8 cellular contexts compared by ENCODE assay signal in the genomic region with DNA sequence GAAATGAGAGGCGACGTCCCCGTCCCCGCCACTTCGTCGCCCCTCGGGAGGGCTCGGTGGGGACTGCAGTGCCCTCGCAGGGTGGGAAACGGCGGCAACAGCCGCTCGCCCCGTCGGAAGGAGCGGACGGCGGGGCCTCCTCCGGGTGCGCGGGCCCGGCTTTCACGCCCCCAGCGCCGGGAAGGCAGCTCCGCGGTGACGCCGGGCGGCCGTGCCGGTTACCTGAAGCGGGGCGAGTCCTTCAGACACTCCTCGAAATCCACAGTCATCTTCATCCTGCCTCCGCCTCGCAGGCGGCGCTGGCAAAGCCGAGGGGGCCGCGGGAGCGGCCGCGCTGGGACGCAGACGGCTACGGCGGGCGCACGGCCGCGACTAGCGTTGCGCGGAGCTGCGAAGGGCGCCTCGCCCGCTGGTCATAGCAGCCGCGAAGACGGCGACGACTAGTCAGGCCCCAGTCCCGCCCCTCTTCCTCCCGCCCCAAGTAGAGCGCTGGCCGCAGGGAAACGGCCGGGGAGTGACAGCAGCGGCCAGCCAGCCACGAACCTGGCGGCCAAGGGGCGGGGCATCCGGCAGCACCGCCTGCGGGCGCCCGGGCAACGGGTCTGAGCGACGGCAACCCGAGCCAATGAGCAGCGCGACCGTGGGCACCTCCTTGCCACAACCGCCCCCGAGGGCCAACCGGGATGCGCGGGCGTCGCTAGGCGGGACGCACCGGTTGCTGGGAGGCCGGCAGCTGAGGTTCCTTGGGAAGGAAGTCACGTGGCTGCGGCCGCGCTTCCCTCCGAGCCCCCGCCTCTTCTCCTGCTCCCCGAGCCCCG. TPM values are rescaled to one million over a fixed set of nuclear protein-coding genes. Genes with fewer than 3 reads are reported as not detected.
A peak's percentile ranks its signal among the peaks of the same experiment; 100 is the strongest.
DNase-seq lines count a peak whose midpoint lies in the region; ATAC-seq and TF ChIP-seq lines count a peak whose summit lies in the region.

A gene with protein sequence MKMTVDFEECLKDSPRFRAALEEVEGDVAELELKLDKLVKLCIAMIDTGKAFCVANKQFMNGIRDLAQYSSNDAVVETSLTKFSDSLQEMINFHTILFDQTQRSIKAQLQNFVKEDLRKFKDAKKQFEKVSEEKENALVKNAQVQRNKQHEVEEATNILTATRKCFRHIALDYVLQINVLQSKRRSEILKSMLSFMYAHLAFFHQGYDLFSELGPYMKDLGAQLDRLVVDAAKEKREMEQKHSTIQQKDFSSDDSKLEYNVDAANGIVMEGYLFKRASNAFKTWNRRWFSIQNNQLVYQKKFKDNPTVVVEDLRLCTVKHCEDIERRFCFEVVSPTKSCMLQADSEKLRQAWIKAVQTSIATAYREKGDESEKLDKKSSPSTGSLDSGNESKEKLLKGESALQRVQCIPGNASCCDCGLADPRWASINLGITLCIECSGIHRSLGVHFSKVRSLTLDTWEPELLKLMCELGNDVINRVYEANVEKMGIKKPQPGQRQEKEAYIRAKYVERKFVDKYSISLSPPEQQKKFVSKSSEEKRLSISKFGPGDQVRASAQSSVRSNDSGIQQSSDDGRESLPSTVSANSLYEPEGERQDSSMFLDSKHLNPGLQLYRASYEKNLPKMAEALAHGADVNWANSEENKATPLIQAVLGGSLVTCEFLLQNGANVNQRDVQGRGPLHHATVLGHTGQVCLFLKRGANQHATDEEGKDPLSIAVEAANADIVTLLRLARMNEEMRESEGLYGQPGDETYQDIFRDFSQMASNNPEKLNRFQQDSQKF (minus strand): TSS at position 448 of the 818 bp plus-strand sequence. CDS start 173 bp downstream, at position 275.

- H3K9ac ChIP-seq in liver (ENCODE audit: low read depth in 1 of 2, low read length in 2 of 2): peak within 1 kb of the TSS; percentile 68 to 84

- no peaks in the 10 kb centered on the region for H3K27me3 Mint-ChIP-seq in CD14-positive monocyte (ENCODE audit: low read depth in 3 of 3)

- H3K4me1 Mint-ChIP-seq in CD14-positive monocyte: peaks cover 62% of the 10 kb centered on the region

- H3K4me3 Mint-ChIP-seq in CD14-positive monocyte: peak within 1 kb of the TSS; percentile 90 to 96

- TF ChIP-seq RAD21 in liver (IDR thresholded peaks at IDR 0.05): no peak

- peaks cover 0 to 14% (median 9%) of the 10 kb centered on the region in 4 donors for H3K4me1 ChIP-seq in liver (ENCODE audit: control insufficient read depth in 4 of 4, insufficient read depth in 4 of 4, low read length in 3 of 4)

- DNase-seq in CD14-positive monocyte (ENCODE audit: low spot score) (peak; percentile 100), NCI-H82 (lab: John Stamatoyannopoulos, UW) (peak; percentile 100), dermis microvascular lymphatic vessel endothelial cell (ENCODE audit: low read depth in 2 of 2) (peak; percentile 94 to 100)
- DNase-seq in activated CD4-positive, alpha-beta T cell treated with anti-CD3 and anti-CD28 coated beads, Interleukin-2, amount 50 U/mL, for 48 hours: peak; percentile 99
- DNase-seq in stimulated activated CD4-positive, alpha-beta T cell treated with anti-CD3 and anti-CD28 coated beads, Interleukin-4, amount 100 ng/mL, for 24 hours: peak; percentile 99

- under 1% methylated on average over 106 of the region's 106 CpGs for WGBS in liver

- intact Hi-C loops in CD14-positive monocyte (cut with micrococcal nuclease): loop anchor here (5.0 kb wide), 2 partner anchors 100 to 180 kb away; a partner anchor contains a TSS

- no peaks in the 10 kb centered on the region for H3K36me3 Mint-ChIP-seq in CD14-positive monocyte

- H3K27ac ChIP-seq in liver (ENCODE audit: low read depth in 1 of 2, low read length in 2 of 2): peak within 1 kb of the TSS; percentile 89 to 91

- ATAC-seq in GM19397 (IDR thresholded peaks at IDR 0.05; ENCODE audit: unreplicated experiment) (peak; percentile 91), HG03571 (IDR thresholded peaks at IDR 0.05; ENCODE audit: unreplicated experiment) (peak; percentile 91)

- no peaks in the 10 kb centered on the region for H3K36me3 ChIP-seq in liver (ENCODE audit: control insufficient read depth in 4 of 4, insufficient read depth in 3 of 4, low read depth in 1 of 4, low read length in 3 of 4)

- no peaks in the 10 kb centered on the region for H3K9me3 Mint-ChIP-seq in CD14-positive monocyte

- no peaks in the 10 kb centered on the region for H3K27me3 ChIP-seq in liver (ENCODE audit: control insufficient read depth in 4 of 4, insufficient read depth in 4 of 4, low read length in 3 of 4)

- no peaks in the 10 kb centered on the region for H3K9me3 ChIP-seq in liver (ENCODE audit: control insufficient read depth in 4 of 4, low read length in 3 of 4)

- H3K4me3 ChIP-seq in liver (ENCODE audit: low read depth in 1 of 3, low read length in 3 of 3): peak within 1 kb of the TSS; percentile 51 to 94 (median 82)

- TF ChIP-seq CTCF in CD14-positive monocyte (IDR thresholded peaks at IDR 0.05) (no peak), liver (IDR thresholded peaks at IDR 0.05; ENCODE audit: low read depth, low read length, missing input control) (no peak)

- H3K27ac Mint-ChIP-seq in CD14-positive monocyte: peak within 1 kb of the TSS; percentile 92 to 98 (median 97)

TF ChIP-seq in liver, 16 proteins besides CTCF, POLR2A, EP300 and RAD21:
- TF ChIP-seq HNF4G (IDR thresholded peaks at IDR 0.05) (no peak), EGR1 (IDR thresholded peaks at IDR 0.05; ENCODE audit: low read depth in 2 of 2) (no peak), GABPA (IDR thresholded peaks at IDR 0.05 in 1 of 2, conservative IDR thresholded peaks at IDR 0.05 in 1 of 2) (peak; percentile 22 to 83), YY1 (IDR thresholded peaks at IDR 0.05) (peak; percentile 56), SP1 (IDR thresholded peaks at IDR 0.05) (peak; percentile 97), RXRA (IDR thresholded peaks at IDR 0.05) (no peak)
- TF ChIP-seq, protein P1, sequence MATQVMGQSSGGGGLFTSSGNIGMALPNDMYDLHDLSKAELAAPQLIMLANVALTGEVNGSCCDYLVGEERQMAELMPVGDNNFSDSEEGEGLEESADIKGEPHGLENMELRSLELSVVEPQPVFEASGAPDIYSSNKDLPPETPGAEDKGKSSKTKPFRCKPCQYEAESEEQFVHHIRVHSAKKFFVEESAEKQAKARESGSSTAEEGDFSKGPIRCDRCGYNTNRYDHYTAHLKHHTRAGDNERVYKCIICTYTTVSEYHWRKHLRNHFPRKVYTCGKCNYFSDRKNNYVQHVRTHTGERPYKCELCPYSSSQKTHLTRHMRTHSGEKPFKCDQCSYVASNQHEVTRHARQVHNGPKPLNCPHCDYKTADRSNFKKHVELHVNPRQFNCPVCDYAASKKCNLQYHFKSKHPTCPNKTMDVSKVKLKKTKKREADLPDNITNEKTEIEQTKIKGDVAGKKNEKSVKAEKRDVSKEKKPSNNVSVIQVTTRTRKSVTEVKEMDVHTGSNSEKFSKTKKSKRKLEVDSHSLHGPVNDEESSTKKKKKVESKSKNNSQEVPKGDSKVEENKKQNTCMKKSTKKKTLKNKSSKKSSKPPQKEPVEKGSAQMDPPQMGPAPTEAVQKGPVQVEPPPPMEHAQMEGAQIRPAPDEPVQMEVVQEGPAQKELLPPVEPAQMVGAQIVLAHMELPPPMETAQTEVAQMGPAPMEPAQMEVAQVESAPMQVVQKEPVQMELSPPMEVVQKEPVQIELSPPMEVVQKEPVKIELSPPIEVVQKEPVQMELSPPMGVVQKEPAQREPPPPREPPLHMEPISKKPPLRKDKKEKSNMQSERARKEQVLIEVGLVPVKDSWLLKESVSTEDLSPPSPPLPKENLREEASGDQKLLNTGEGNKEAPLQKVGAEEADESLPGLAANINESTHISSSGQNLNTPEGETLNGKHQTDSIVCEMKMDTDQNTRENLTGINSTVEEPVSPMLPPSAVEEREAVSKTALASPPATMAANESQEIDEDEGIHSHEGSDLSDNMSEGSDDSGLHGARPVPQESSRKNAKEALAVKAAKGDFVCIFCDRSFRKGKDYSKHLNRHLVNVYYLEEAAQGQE (IDR thresholded peaks at IDR 0.05): peak; percentile 48

RNA-seq across cellular contexts. Expression of the gene that starts here (rescaled TPM):
- polyA plus RNA-seq in CD14-positive monocyte: 10 to 100 TPM; 71.6 to 96.5 TPM
- total RNA-seq in dermis microvascular lymphatic vessel endothelial cell: 35.0 and 36.2 TPM in 2 replicates
- 10 to 100 TPM; 23.0 to 28.5 TPM for total RNA-seq in liver
- 10 to 100 TPM in 1 of 2 donors, 1 to 10 TPM in 1; 4.5 to 23.5 TPM for polyA plus RNA-seq in liver

Comparison
In these comparisons a context has a peak if more than half of its experiments do, and no peak if none do; other contexts are left out.
1. Peak in every context shown above with its lines: DNase-seq, ATAC-seq, H3K4me3 ChIP-seq and H3K27ac ChIP-seq.